ENCODE assay signal across 1 cellular context in the genomic region with DNA sequence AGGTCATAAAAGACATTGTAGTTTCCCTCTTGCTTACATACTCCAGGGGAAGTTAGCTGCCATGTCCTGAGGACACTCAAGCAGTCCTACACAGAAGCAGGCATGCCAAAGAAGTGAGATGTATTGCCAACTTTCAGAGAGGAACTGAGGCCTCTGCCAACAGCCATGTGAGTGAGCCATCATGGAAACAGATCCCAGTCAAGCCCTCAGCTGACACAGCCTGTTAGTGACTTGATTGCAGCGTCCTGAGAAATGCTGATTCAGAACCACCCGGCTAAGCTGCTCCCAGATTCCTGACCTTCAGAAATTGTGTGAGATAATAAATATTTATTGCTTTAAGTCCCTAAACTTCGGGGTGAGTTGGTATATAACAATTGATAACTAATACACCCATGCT.
TF ChIP-seq lines count a peak whose summit lies in the region.

No MANE protein-coding gene starts in this region.

TF ChIP-seq in K562, 482 proteins besides CTCF, POLR2A, EP300 and RAD21:
- TF ChIP-seq, protein P1, sequence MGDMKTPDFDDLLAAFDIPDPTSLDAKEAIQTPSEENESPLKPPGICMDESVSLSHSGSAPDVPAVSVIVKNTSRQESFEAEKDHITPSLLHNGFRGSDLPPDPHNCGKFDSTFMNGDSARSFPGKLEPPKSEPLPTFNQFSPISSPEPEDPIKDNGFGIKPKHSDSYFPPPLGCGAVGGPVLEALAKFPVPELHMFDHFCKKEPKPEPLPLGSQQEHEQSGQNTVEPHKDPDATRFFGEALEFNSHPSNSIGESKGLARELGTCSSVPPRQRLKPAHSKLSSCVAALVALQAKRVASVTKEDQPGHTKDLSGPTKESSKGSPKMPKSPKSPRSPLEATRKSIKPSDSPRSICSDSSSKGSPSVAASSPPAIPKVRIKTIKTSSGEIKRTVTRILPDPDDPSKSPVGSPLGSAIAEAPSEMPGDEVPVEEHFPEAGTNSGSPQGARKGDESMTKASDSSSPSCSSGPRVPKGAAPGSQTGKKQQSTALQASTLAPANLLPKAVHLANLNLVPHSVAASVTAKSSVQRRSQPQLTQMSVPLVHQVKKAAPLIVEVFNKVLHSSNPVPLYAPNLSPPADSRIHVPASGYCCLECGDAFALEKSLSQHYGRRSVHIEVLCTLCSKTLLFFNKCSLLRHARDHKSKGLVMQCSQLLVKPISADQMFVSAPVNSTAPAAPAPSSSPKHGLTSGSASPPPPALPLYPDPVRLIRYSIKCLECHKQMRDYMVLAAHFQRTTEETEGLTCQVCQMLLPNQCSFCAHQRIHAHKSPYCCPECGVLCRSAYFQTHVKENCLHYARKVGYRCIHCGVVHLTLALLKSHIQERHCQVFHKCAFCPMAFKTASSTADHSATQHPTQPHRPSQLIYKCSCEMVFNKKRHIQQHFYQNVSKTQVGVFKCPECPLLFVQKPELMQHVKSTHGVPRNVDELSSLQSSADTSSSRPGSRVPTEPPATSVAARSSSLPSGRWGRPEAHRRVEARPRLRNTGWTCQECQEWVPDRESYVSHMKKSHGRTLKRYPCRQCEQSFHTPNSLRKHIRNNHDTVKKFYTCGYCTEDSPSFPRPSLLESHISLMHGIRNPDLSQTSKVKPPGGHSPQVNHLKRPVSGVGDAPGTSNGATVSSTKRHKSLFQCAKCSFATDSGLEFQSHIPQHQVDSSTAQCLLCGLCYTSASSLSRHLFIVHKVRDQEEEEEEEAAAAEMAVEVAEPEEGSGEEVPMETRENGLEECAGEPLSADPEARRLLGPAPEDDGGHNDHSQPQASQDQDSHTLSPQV (IDR thresholded peaks at IDR 0.05) = no peak
- peak; percentile 77 for TF ChIP-seq C11orf30 (IDR thresholded peaks at IDR 0.05; ENCODE audit: low read depth)
- TF ChIP-seq BACH1 (tag; IDR thresholded peaks at IDR 0.05) = no peak
- TF ChIP-seq ZNF316 (IDR thresholded peaks at IDR 0.05) = peak; percentile 86
- TF ChIP-seq, protein P2, sequence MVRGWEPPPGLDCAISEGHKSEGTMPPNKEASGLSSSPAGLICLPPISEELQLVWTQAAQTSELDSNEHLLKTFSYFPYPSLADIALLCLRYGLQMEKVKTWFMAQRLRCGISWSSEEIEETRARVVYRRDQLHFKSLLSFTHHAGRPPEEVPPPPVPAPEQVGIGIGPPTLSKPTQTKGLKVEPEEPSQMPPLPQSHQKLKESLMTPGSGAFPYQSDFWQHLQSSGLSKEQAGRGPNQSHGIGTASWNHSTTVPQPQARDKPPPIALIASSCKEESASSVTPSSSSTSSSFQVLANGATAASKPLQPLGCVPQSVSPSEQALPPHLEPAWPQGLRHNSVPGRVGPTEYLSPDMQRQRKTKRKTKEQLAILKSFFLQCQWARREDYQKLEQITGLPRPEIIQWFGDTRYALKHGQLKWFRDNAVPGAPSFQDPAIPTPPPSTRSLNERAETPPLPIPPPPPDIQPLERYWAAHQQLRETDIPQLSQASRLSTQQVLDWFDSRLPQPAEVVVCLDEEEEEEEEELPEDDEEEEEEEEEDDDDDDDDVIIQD (CRISPR knock-in tag; IDR thresholded peaks at IDR 0.05) = no peak
- no peak for TF ChIP-seq NR1H2 (CRISPR knock-in tag; IDR thresholded peaks at IDR 0.05)
- TF ChIP-seq MAFF (IDR thresholded peaks at IDR 0.05; ENCODE audit: low read length) = peak; percentile 40; the same call in 1 of the 2 replicates
- no peak for TF ChIP-seq SMC3 (conservative IDR thresholded peaks at IDR 0.05; ENCODE audit: insufficient read depth, low read depth, low read length)
- TF ChIP-seq MAFG (tag; conservative IDR thresholded peaks at IDR 0.05) = peak; percentile 26
